Comparison of ENCODE assay signal across 2 cellular contexts in genomic region chr11:692824-693414, GRCh38.
TF ChIP-seq lines count a peak whose summit lies in the region.

No MANE protein-coding gene starts in this region.

TF ChIP-seq in SK-N-SH, 30 proteins besides CTCF, POLR2A, EP300 and RAD21 (continued from another document):
- no peak for TF ChIP-seq IRF3 (IDR thresholded peaks at IDR 0.05; ENCODE audit: low read depth, low read length)
- no peak for TF ChIP-seq PBX3 (IDR thresholded peaks at IDR 0.05)
- TF ChIP-seq YY1 (IDR thresholded peaks at IDR 0.05; ENCODE audit: low read depth), result no peak
- TF ChIP-seq FOSL2 (IDR thresholded peaks at IDR 0.05; ENCODE audit: borderline replicate concordance, low read depth), result no peak

TF ChIP-seq in SK-N-SH treated with all-trans-retinoic acid at 6 μM for 48 hours, 23 proteins besides CTCF, POLR2A, EP300 and RAD21 (continued from another document):
- no peak for TF ChIP-seq TOX (CRISPR knock-in tag; IDR thresholded peaks at IDR 0.05; ENCODE audit: borderline replicate concordance)
- TF ChIP-seq ARNTL (CRISPR knock-in tag; IDR thresholded peaks at IDR 0.05; ENCODE audit: borderline replicate concordance, low read depth), result no peak
